In the genomic region with DNA sequence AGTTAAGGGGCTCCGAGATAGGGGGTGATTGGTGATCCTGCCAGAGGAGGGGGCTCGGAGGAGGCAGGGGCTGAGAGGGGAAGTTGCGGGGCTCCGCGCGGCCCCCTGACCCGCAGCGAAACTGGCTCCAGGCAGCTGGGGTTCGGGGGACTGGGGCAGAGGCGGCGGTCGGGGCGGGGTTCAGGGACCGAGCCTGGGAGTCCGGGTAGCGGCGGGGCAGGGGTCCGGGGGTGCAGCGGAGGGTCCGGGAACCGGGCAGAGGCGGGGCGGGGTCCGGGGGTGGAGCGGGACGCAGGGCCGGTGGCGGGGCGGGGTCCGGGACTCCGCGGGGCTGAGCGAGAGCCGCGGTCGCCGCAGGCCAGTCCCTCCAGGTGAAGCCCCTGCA, we compare ENCODE assay signal across 26 cellular contexts. TPM values are rescaled to one million over a fixed set of nuclear protein-coding genes. Genes with fewer than 3 reads are reported as not detected.
DNase-seq lines count a peak whose midpoint lies in the region; ATAC-seq, FAIRE-seq and TF ChIP-seq lines count a peak whose summit lies in the region.
"Had no signal": no experiment of that assay in that cellular context is flagged by ENCODE, and none has a peak within 500 bp of the region (broad histone marks: within the 10 kb centered on the region; RNA-seq: fewer than 3 reads in every experiment).

No MANE protein-coding gene starts in this region.

- H3K27me3 ChIP-seq in HepG2 (ENCODE audit: control insufficient read depth in 1 of 2, insufficient read depth in 2 of 2, low read length in 2 of 2) (peaks cover 0 to 4% of the 10 kb centered on the region in 2 experiments; a peak in 2 of 5 replicates), right lobe of liver (no peaks in the 10 kb centered on the region), dorsolateral prefrontal cortex (peaks cover 0 to 26% (median 10%) of the 10 kb centered on the region in 45 donors), neural cell (ENCODE audit: insufficient read depth, low read depth, low read length) (peaks cover 39% of the 10 kb centered on the region)

- BruUV-seq in HepG2 (replicated peaks; lab: Mats Ljungman, UMichigan) = no TSS peak

- H3F3A ChIP-seq in neural cell (ENCODE audit: insufficient read depth, low read length, poor library complexity, severe bottlenecking) = no peaks in the 10 kb centered on the region

- POLR2A ChIA-PET in HepG2 (lab: Yijun Ruan, JAX) = interaction anchor here (1.3 to 1.9 kb wide), 2 partner anchors 9 kb away, joined by 5 to 14 read pairs; no protein-coding TSS in a partner anchor

- 13% methylated on average over 7 of the region's 37 CpGs for WGBS in HepG2 (ENCODE audit: low lambda C conversion rate)
- WGBS in right lobe of liver (ENCODE audit: insufficient coverage, low coverage, low lambda C conversion rate, missing lambda C conversion rate) = 3% methylated on average over 5 of the region's 37 CpGs

- TF ChIP-seq POLR2A in HepG2 (IDR thresholded peaks at IDR 0.05; ENCODE audit: insufficient read depth in 1 of 2, low read depth in 2 of 2, low read length in 2 of 2) (no peak), right lobe of liver (IDR thresholded peaks at IDR 0.05) (no peak)

- DNase-seq in HepG2 (ENCODE audit: low spot score) (no peak), right lobe of liver (no peak), dorsolateral prefrontal cortex (no peak), medulla oblongata (ENCODE audit: extremely low spot score) (no peak), NOMO-1 treated with DMSO at 0.1 percent for 48 hours (lab: John Stamatoyannopoulos, UW; ENCODE audit: unreplicated experiment) (no peak)
- no peak for DNase-seq in activated CD4-positive, alpha-beta T cell treated with anti-CD3 and anti-CD28 coated beads, Interleukin-2, amount 50 U/mL, for 48 hours
- DNase-seq: activated CD4-positive, CD25-positive, alpha-beta regulatory T cell; activated gamma-delta T cell treated with Interleukin-2 at 50 U/mL for 16 hours; CD8-positive, alpha-beta T cell; foreskin keratinocyte; immature natural killer cell; MM.1S; NCI-H2029; NCI-H524; SHP77 treated with DMSO at 0.1 percent for 48 hours; stimulated activated CD4-positive, alpha-beta T cell treated with anti-CD3 and anti-CD28 coated beads, Interleukin-15, amount 100 ng/mL, for 24 hours; T-helper 17 cell had no signal

- intact Hi-C loops in HepG2 (cut with micrococcal nuclease; ENCODE audit: unreplicated experiment) = no loop called here
- intact Hi-C loops in right lobe of liver (cut with DNase I) = no loop called here
- intact Hi-C loops in dorsolateral prefrontal cortex (cut with DNase I) = no loop called here

- no peaks in the 10 kb centered on the region for H4K20me1 ChIP-seq in HepG2 (ENCODE audit: insufficient read depth, low read length)
- H4K20me1 ChIP-seq in neural cell (ENCODE audit: insufficient read depth) = no peaks in the 10 kb centered on the region

- H3K9ac ChIP-seq in HepG2 (ENCODE audit: insufficient read depth, low read depth, low read length) (peak overlapping the region; percentile 49; the same call in 1 of the 2 replicates), neural cell (ENCODE audit: low read length) (peak overlapping the region; percentile 9)

- peak overlapping the region; percentile 49 to 78 (median 55); a peak in 5 of 6 replicates for H3K4me3 ChIP-seq in HepG2 (replicated peaks in 1 of 3; ENCODE audit: insufficient read depth in 1 of 3, low read depth in 2 of 3, low read length in 3 of 3)
- no peak overlapping the region for H3K4me3 ChIP-seq in right lobe of liver
- peak overlapping the region in 40 of 59 donors; percentile 7 to 56 (median 32) for H3K4me3 ChIP-seq in dorsolateral prefrontal cortex
- H3K4me3 ChIP-seq in neural cell (ENCODE audit: low read length) = peak overlapping the region; percentile 47
- H3K4me3 ChIP-seq: lung had no signal

- H3K4me2 ChIP-seq in HepG2 (ENCODE audit: low read depth, low read length) (peak overlapping the region; percentile 90), neural cell (ENCODE audit: low read length) (no peak overlapping the region)

- TF ChIP-seq RAD21 in HepG2 (CRISPR knock-in tag; IDR thresholded peaks at IDR 0.05) (no peak), neural cell (conservative IDR thresholded peaks at IDR 0.05) (no peak)

- CTCF ChIA-PET in HepG2 (lab: Yijun Ruan, JAX; ENCODE audit: low intra/inter-chr PET ratio, low total read pairs) = no interaction called here

- H2AFZ ChIP-seq in HepG2 (ENCODE audit: low read length) = no peak overlapping the region
- no peak overlapping the region for H2AFZ ChIP-seq in neural cell (ENCODE audit: low read depth, low read length)

- no peak for TF ChIP-seq CTCF in HepG2 (CRISPR knock-in tag; IDR thresholded peaks at IDR 0.05)
- no peak for TF ChIP-seq CTCF in right lobe of liver (IDR thresholded peaks at IDR 0.05)
- no peak for TF ChIP-seq CTCF in dorsolateral prefrontal cortex (IDR thresholded peaks at IDR 0.05 in 54 of 56, conservative IDR thresholded peaks at IDR 0.05 in 2 of 56; ENCODE audit: low read depth in 1 of 56, partially characterized antibody in 56 of 56)
- TF ChIP-seq CTCF in neural cell (IDR thresholded peaks at IDR 0.05; ENCODE audit: poor library complexity, severe bottlenecking) = no peak

- in situ Hi-C loops in HepG2 (cut with HindIII; ENCODE audit: extremely low pct_ligation_motif_present, low pct_unique_long_range_greater_than_20kb) = no loop called here

- no peak for ATAC-seq in HepG2
- ATAC-seq in right lobe of liver = no peak
- no peak for ATAC-seq in HG03045 (IDR thresholded peaks at IDR 0.05; ENCODE audit: unreplicated experiment)
- ATAC-seq: CD8-positive, alpha-beta T cell; foreskin keratinocyte; naive thymus-derived CD4-positive, alpha-beta T cell; T-helper 17 cell had no signal

- H3K27ac ChIP-seq in HepG2 (ENCODE audit: extremely low read length, insufficient read depth, low read length) (no peak overlapping the region), right lobe of liver (no peak overlapping the region), dorsolateral prefrontal cortex (peak overlapping the region in 7 of 59 donors; percentile 8 to 44 (median 32)), neural cell (ENCODE audit: low read length) (no peak overlapping the region)
- H3K27ac ChIP-seq: foreskin keratinocyte had no signal

- H3K36me3 ChIP-seq in HepG2 (replicated peaks in 1 of 2; ENCODE audit: control insufficient read depth in 1 of 2, insufficient read depth in 2 of 2, low read length in 2 of 2) (no peaks in the 10 kb centered on the region), right lobe of liver (no peaks in the 10 kb centered on the region), neural cell (ENCODE audit: insufficient read depth, low read length) (no peaks in the 10 kb centered on the region)

- no peaks in the 10 kb centered on the region for H3K9me2 ChIP-seq in neural cell (ENCODE audit: insufficient read depth, low read length)

- no peaks in the 10 kb centered on the region for H3K79me2 ChIP-seq in HepG2 (ENCODE audit: insufficient read depth, low read length)
- H3K79me2 ChIP-seq in neural cell (replicated peaks; ENCODE audit: insufficient read depth, low read length) = no peaks in the 10 kb centered on the region

- peaks cover 44% of the 10 kb centered on the region for H3K4me1 ChIP-seq in HepG2 (ENCODE audit: insufficient read depth, low read length)
- H3K4me1 ChIP-seq in right lobe of liver = no peaks in the 10 kb centered on the region
- H3K4me1 ChIP-seq: foreskin keratinocyte had no signal

- TF ChIP-seq EP300 in HepG2 (IDR thresholded peaks at IDR 0.05; ENCODE audit: low read depth in 2 of 2, low read length in 2 of 2) (no peak), HepG2 (CRISPR knock-in tag; IDR thresholded peaks at IDR 0.05; ENCODE audit: borderline replicate concordance) (no peak), neural cell (conservative IDR thresholded peaks at IDR 0.05; ENCODE audit: poor library complexity, severe bottlenecking) (no peak)

- FAIRE-seq in HepG2 (lab: Jason Lieb, UNC) = no peak
- FAIRE-seq: HTR-8/SVneo had no signal

- H3K9me3 ChIP-seq in HepG2 (ENCODE audit: low read length) = no peaks in the 10 kb centered on the region
- no peaks in the 10 kb centered on the region for H3K9me3 ChIP-seq in right lobe of liver
- no peaks in the 10 kb centered on the region for H3K9me3 ChIP-seq in neural cell (ENCODE audit: low read length)

RNA-seq across cellular contexts. Expression of a gene that starts 1.2 kb away (rescaled TPM):
- total RNA-seq in HepG2 (2016; rRNA removed; fragmentation: Illumina TruSeq; extraction: Trizol) (0.21 and 0.33 TPM in 2 replicates), right lobe of liver (under 1 TPM; 0.11 to 0.69 (median 0.31) TPM), dorsolateral prefrontal cortex (10 to 100 TPM in 8 of 120 experiments, 1 to 10 TPM in 112; 3.0 to 15.5 (median 6.7) TPM)
- total RNA-seq in HepG2 (2016; cell fraction: cytosol; rRNA removed; fragmentation: Illumina TruSeq; extraction: Trizol; ENCODE audit: low read depth) = 0.30 and 0.44 TPM in 2 replicates
- 0.30 TPM in 1 of 2 replicates, not detected in the other for total RNA-seq in HepG2 (2016; cell fraction: insoluble cytoplasmic fraction; rRNA removed; fragmentation: Illumina TruSeq; extraction: Trizol)
- 0.37 and 0.45 TPM in 2 replicates for total RNA-seq in HepG2 (2016; cell fraction: membrane; rRNA removed; fragmentation: Illumina TruSeq; extraction: Trizol)
- total RNA-seq in HepG2 (2016; cell fraction: nucleus; rRNA removed; fragmentation: Illumina TruSeq; extraction: Trizol) = 0.22 TPM in 1 of 2 replicates, not detected in the other
- polyA plus RNA-seq in HepG2 (2011; rRNA removed) (0.29 and 0.39 TPM in 2 replicates), neural cell (0.22 and 1.0 TPM in 2 replicates)
- 0.42 and 0.60 TPM in 2 replicates for polyA plus RNA-seq in HepG2 (2011; cell fraction: cytosol; rRNA removed)
- 1.9 and 2.3 TPM in 2 replicates for polyA plus RNA-seq in HepG2 (2011; cell fraction: nucleus; rRNA removed)
- 1.7 and 2.3 TPM in 2 replicates for polyA plus RNA-seq in HepG2 (2012)
- 0.62 and 0.89 TPM in 2 replicates for polyA plus RNA-seq in HepG2 (2016; cell fraction: cytosol; fragmentation: Illumina TruSeq; extraction: Trizol; ENCODE audit: low read depth)
- polyA plus RNA-seq in HepG2 (2016; cell fraction: insoluble cytoplasmic fraction; fragmentation: Illumina TruSeq; extraction: Trizol; ENCODE audit: low read depth) = 0.33 and 0.51 TPM in 2 replicates
- 0.74 and 0.99 TPM in 2 replicates for polyA plus RNA-seq in HepG2 (2016; cell fraction: membrane; fragmentation: Illumina TruSeq; extraction: Trizol; ENCODE audit: low read depth)
- polyA plus RNA-seq in HepG2 (2016; cell fraction: nucleus; fragmentation: Illumina TruSeq; extraction: Trizol; ENCODE audit: insufficient read depth, low read depth) = 0.89 and 1.4 TPM in 2 replicates
- 1.1 TPM in 1 of 2 replicates, not detected in the other for polyA minus RNA-seq in HepG2 (2011; rRNA and poly(A)+ RNA removed; ENCODE audit: low replicate concordance)
- 0.62 and 0.89 TPM in 2 replicates for polyA minus RNA-seq in HepG2 (2011; cell fraction: cytosol; rRNA and poly(A)+ RNA removed)
- polyA minus RNA-seq in HepG2 (2011; cell fraction: nucleus; rRNA and poly(A)+ RNA removed) = 0.26 and 0.75 TPM in 2 replicates
- 0.46 and 1.2 TPM in 2 replicates for polyA minus RNA-seq in neural cell
- total RNA-seq: Daoy had no signal
- polyA plus RNA-seq: AG04450 had no signal

RNA-seq across cellular contexts. Expression of a gene that starts 9.8 kb away (rescaled TPM):
- 4.2 and 6.2 TPM in 2 replicates for total RNA-seq in HepG2 (2016; rRNA removed; fragmentation: Illumina TruSeq; extraction: Trizol)
- total RNA-seq in HepG2 (2016; cell fraction: cytosol; rRNA removed; fragmentation: Illumina TruSeq; extraction: Trizol; ENCODE audit: low read depth) = 4.1 and 5.0 TPM in 2 replicates
- total RNA-seq in HepG2 (2016; cell fraction: insoluble cytoplasmic fraction; rRNA removed; fragmentation: Illumina TruSeq; extraction: Trizol) = 3.9 and 5.0 TPM in 2 replicates
- 4.2 and 4.9 TPM in 2 replicates for total RNA-seq in HepG2 (2016; cell fraction: membrane; rRNA removed; fragmentation: Illumina TruSeq; extraction: Trizol)
- 2.4 and 3.4 TPM in 2 replicates for total RNA-seq in HepG2 (2016; cell fraction: nucleus; rRNA removed; fragmentation: Illumina TruSeq; extraction: Trizol)
- 1.1 and 2.0 TPM in 2 replicates for polyA plus RNA-seq in HepG2 (2011; rRNA removed)
- polyA plus RNA-seq in HepG2 (2011; cell fraction: cytosol; rRNA removed) = 1.7 and 4.3 TPM in 2 replicates
- 3.3 and 3.7 TPM in 2 replicates for polyA plus RNA-seq in HepG2 (2011; cell fraction: nucleus; rRNA removed)
- 1.0 and 2.2 TPM in 2 replicates for polyA plus RNA-seq in HepG2 (2012)
- polyA plus RNA-seq in HepG2 (2016; cell fraction: cytosol; fragmentation: Illumina TruSeq; extraction: Trizol; ENCODE audit: low read depth) = 2.0 and 2.2 TPM in 2 replicates
- 3.3 and 4.8 TPM in 2 replicates for polyA plus RNA-seq in HepG2 (2016; cell fraction: insoluble cytoplasmic fraction; fragmentation: Illumina TruSeq; extraction: Trizol; ENCODE audit: low read depth)
- 2.0 and 2.2 TPM in 2 replicates for polyA plus RNA-seq in HepG2 (2016; cell fraction: membrane; fragmentation: Illumina TruSeq; extraction: Trizol; ENCODE audit: low read depth)
- 3.1 and 4.1 TPM in 2 replicates for polyA plus RNA-seq in HepG2 (2016; cell fraction: nucleus; fragmentation: Illumina TruSeq; extraction: Trizol; ENCODE audit: insufficient read depth, low read depth)
- 2.3 and 2.8 TPM in 2 replicates for polyA minus RNA-seq in HepG2 (2011; rRNA and poly(A)+ RNA removed; ENCODE audit: low replicate concordance)
- 1.4 and 1.8 TPM in 2 replicates for polyA minus RNA-seq in HepG2 (2011; cell fraction: cytosol; rRNA and poly(A)+ RNA removed)
- 2.1 and 2.3 TPM in 2 replicates for polyA minus RNA-seq in HepG2 (2011; cell fraction: nucleus; rRNA and poly(A)+ RNA removed)
- total RNA-seq in right lobe of liver = 10 to 100 TPM in 3 of 6 experiments, 1 to 10 TPM in 3; 8.2 to 42.2 (median 10.3) TPM
- 10 to 100 TPM; 13.7 to 35.3 (median 21.6) TPM for total RNA-seq in dorsolateral prefrontal cortex
- polyA plus RNA-seq in neural cell = 79.6 and 83.2 TPM in 2 replicates
- 41.0 and 47.5 TPM in 2 replicates for polyA minus RNA-seq in neural cell

RNA-seq across cellular contexts. Expression of a gene that starts 34.1 kb away (rescaled TPM):
- 119 and 138 TPM in 2 replicates for total RNA-seq in HepG2 (2016; rRNA removed; fragmentation: Illumina TruSeq; extraction: Trizol)
- total RNA-seq in HepG2 (2016; cell fraction: cytosol; rRNA removed; fragmentation: Illumina TruSeq; extraction: Trizol; ENCODE audit: low read depth) = 181 and 194 TPM in 2 replicates
- 104 and 144 TPM in 2 replicates for total RNA-seq in HepG2 (2016; cell fraction: insoluble cytoplasmic fraction; rRNA removed; fragmentation: Illumina TruSeq; extraction: Trizol)
- 198 and 240 TPM in 2 replicates for total RNA-seq in HepG2 (2016; cell fraction: membrane; rRNA removed; fragmentation: Illumina TruSeq; extraction: Trizol)
- total RNA-seq in HepG2 (2016; cell fraction: nucleus; rRNA removed; fragmentation: Illumina TruSeq; extraction: Trizol) = 59.6 and 65.5 TPM in 2 replicates
- 140 and 150 TPM in 2 replicates for polyA plus RNA-seq in HepG2 (2011; rRNA removed)
- polyA plus RNA-seq in HepG2 (2011; cell fraction: cytosol; rRNA removed) = 102 and 147 TPM in 2 replicates
- polyA plus RNA-seq in HepG2 (2011; cell fraction: nucleus; rRNA removed) = 121 and 122 TPM in 2 replicates
- 90.8 and 101 TPM in 2 replicates for polyA plus RNA-seq in HepG2 (2012)
- 157 and 191 TPM in 2 replicates for polyA plus RNA-seq in HepG2 (2016; cell fraction: cytosol; fragmentation: Illumina TruSeq; extraction: Trizol; ENCODE audit: low read depth)
- 118 and 140 TPM in 2 replicates for polyA plus RNA-seq in HepG2 (2016; cell fraction: insoluble cytoplasmic fraction; fragmentation: Illumina TruSeq; extraction: Trizol; ENCODE audit: low read depth)
- 153 and 184 TPM in 2 replicates for polyA plus RNA-seq in HepG2 (2016; cell fraction: membrane; fragmentation: Illumina TruSeq; extraction: Trizol; ENCODE audit: low read depth)
- polyA plus RNA-seq in HepG2 (2016; cell fraction: nucleus; fragmentation: Illumina TruSeq; extraction: Trizol; ENCODE audit: insufficient read depth, low read depth) = 130 and 138 TPM in 2 replicates
- polyA minus RNA-seq in HepG2 (2011; rRNA and poly(A)+ RNA removed; ENCODE audit: low replicate concordance) = 60.5 and 88.3 TPM in 2 replicates
- polyA minus RNA-seq in HepG2 (2011; cell fraction: cytosol; rRNA and poly(A)+ RNA removed) = 42.1 and 46.2 TPM in 2 replicates
- 19.1 and 22.1 TPM in 2 replicates for polyA minus RNA-seq in HepG2 (2011; cell fraction: nucleus; rRNA and poly(A)+ RNA removed)
- 10 to 100 TPM; 44.8 to 81.8 (median 49.5) TPM for total RNA-seq in right lobe of liver
- 10 to 100 TPM; 53.7 to 98.3 (median 68.0) TPM for total RNA-seq in dorsolateral prefrontal cortex
- polyA plus RNA-seq in neural cell = 155 and 172 TPM in 2 replicates
- 55.0 and 68.7 TPM in 2 replicates for polyA minus RNA-seq in neural cell

RNA-seq across cellular contexts. Expression of a gene that starts 36.6 kb away (rescaled TPM):
- total RNA-seq in HepG2 (2016; rRNA removed; fragmentation: Illumina TruSeq; extraction: Trizol) (4.8 and 9.0 TPM in 2 replicates), right lobe of liver (10 to 100 TPM; 48.4 to 69.9 (median 59.1) TPM), dorsolateral prefrontal cortex (100 to 1,000 TPM in 9 of 120 experiments, 10 to 100 TPM in 111; 47.4 to 116 (median 75.5) TPM)
- total RNA-seq in HepG2 (2016; cell fraction: cytosol; rRNA removed; fragmentation: Illumina TruSeq; extraction: Trizol; ENCODE audit: low read depth) = 11.0 and 12.0 TPM in 2 replicates
- total RNA-seq in HepG2 (2016; cell fraction: insoluble cytoplasmic fraction; rRNA removed; fragmentation: Illumina TruSeq; extraction: Trizol) = 3.9 and 8.8 TPM in 2 replicates
- total RNA-seq in HepG2 (2016; cell fraction: membrane; rRNA removed; fragmentation: Illumina TruSeq; extraction: Trizol) = 12.6 and 14.2 TPM in 2 replicates
- 7.1 and 9.7 TPM in 2 replicates for total RNA-seq in HepG2 (2016; cell fraction: nucleus; rRNA removed; fragmentation: Illumina TruSeq; extraction: Trizol)
- polyA plus RNA-seq in HepG2 (2011; rRNA removed) (18.3 and 35.8 TPM in 2 replicates), neural cell (75.8 and 81.2 TPM in 2 replicates)
- 12.4 and 18.0 TPM in 2 replicates for polyA plus RNA-seq in HepG2 (2011; cell fraction: cytosol; rRNA removed)
- polyA plus RNA-seq in HepG2 (2011; cell fraction: nucleus; rRNA removed) = 247 and 276 TPM in 2 replicates
- polyA plus RNA-seq in HepG2 (2012) = 21.5 and 36.3 TPM in 2 replicates
- polyA plus RNA-seq in HepG2 (2016; cell fraction: cytosol; fragmentation: Illumina TruSeq; extraction: Trizol; ENCODE audit: low read depth) = 11.4 and 12.5 TPM in 2 replicates
- polyA plus RNA-seq in HepG2 (2016; cell fraction: insoluble cytoplasmic fraction; fragmentation: Illumina TruSeq; extraction: Trizol; ENCODE audit: low read depth) = 4.7 and 5.3 TPM in 2 replicates
- 13.0 and 14.2 TPM in 2 replicates for polyA plus RNA-seq in HepG2 (2016; cell fraction: membrane; fragmentation: Illumina TruSeq; extraction: Trizol; ENCODE audit: low read depth)
- polyA plus RNA-seq in HepG2 (2016; cell fraction: nucleus; fragmentation: Illumina TruSeq; extraction: Trizol; ENCODE audit: insufficient read depth, low read depth) = 30.5 and 30.9 TPM in 2 replicates
- polyA minus RNA-seq in HepG2 (2011; rRNA and poly(A)+ RNA removed; ENCODE audit: low replicate concordance) = 39.0 TPM in 1 of 2 replicates, not detected in the other
- polyA minus RNA-seq in HepG2 (2011; cell fraction: cytosol; rRNA and poly(A)+ RNA removed) = 11.5 and 24.1 TPM in 2 replicates
- 14.5 and 16.0 TPM in 2 replicates for polyA minus RNA-seq in HepG2 (2011; cell fraction: nucleus; rRNA and poly(A)+ RNA removed)
- 22.7 and 26.1 TPM in 2 replicates for polyA minus RNA-seq in neural cell
- total RNA-seq: T-helper 17 cell had no signal
- polyA plus RNA-seq: immature natural killer cell; naive thymus-derived CD4-positive, alpha-beta T cell had no signal

RNA-seq across cellular contexts. Expression of a gene that starts 46.4 kb away (rescaled TPM):
- total RNA-seq in HepG2 (2016; rRNA removed; fragmentation: Illumina TruSeq; extraction: Trizol) (not detected in 2 replicates), right lobe of liver (under 1 TPM in 3 of 6 experiments, not detected in 3; 0.59 to 0.95 (median 0.74) TPM), dorsolateral prefrontal cortex (1 to 10 TPM in 36 of 120 experiments, under 1 TPM in 46, not detected in 38; 0.43 to 5.3 (median 0.94) TPM)
- not detected in 2 replicates for total RNA-seq in HepG2 (2016; cell fraction: cytosol; rRNA removed; fragmentation: Illumina TruSeq; extraction: Trizol; ENCODE audit: low read depth)
- total RNA-seq in HepG2 (2016; cell fraction: insoluble cytoplasmic fraction; rRNA removed; fragmentation: Illumina TruSeq; extraction: Trizol) = not detected in 2 replicates
- total RNA-seq in HepG2 (2016; cell fraction: membrane; rRNA removed; fragmentation: Illumina TruSeq; extraction: Trizol) = not detected in 2 replicates
- not detected in 2 replicates for total RNA-seq in HepG2 (2016; cell fraction: nucleus; rRNA removed; fragmentation: Illumina TruSeq; extraction: Trizol)
- polyA plus RNA-seq in HepG2 (2011; rRNA removed) (0.07 TPM in 1 of 2 replicates, not detected in the other), neural cell (0.38 and 0.72 TPM in 2 replicates)
- polyA plus RNA-seq in HepG2 (2011; cell fraction: cytosol; rRNA removed) = 0.13 TPM in 1 of 2 replicates, not detected in the other
- polyA plus RNA-seq in HepG2 (2011; cell fraction: nucleus; rRNA removed) = 0.50 and 0.71 TPM in 2 replicates
- polyA plus RNA-seq in HepG2 (2012) = 0.16 TPM in 1 of 2 replicates, not detected in the other
- not detected in 2 replicates for polyA plus RNA-seq in HepG2 (2016; cell fraction: cytosol; fragmentation: Illumina TruSeq; extraction: Trizol; ENCODE audit: low read depth)
- polyA plus RNA-seq in HepG2 (2016; cell fraction: insoluble cytoplasmic fraction; fragmentation: Illumina TruSeq; extraction: Trizol; ENCODE audit: low read depth) = not detected in 2 replicates
- not detected in 2 replicates for polyA plus RNA-seq in HepG2 (2016; cell fraction: membrane; fragmentation: Illumina TruSeq; extraction: Trizol; ENCODE audit: low read depth)
- polyA plus RNA-seq in HepG2 (2016; cell fraction: nucleus; fragmentation: Illumina TruSeq; extraction: Trizol; ENCODE audit: insufficient read depth, low read depth) = not detected in 2 replicates
- not detected in 2 replicates for polyA minus RNA-seq in HepG2 (2011; rRNA and poly(A)+ RNA removed; ENCODE audit: low replicate concordance)
- polyA minus RNA-seq in HepG2 (2011; cell fraction: cytosol; rRNA and poly(A)+ RNA removed) = not detected in 2 replicates
- polyA minus RNA-seq in HepG2 (2011; cell fraction: nucleus; rRNA and poly(A)+ RNA removed) = not detected in 2 replicates
- not detected in 2 replicates for polyA minus RNA-seq in neural cell
- total RNA-seq: chondrocyte, foreskin keratinocyte, pulmonary artery endothelial cell had no signal
- polyA plus RNA-seq: AG04450 had no signal

Comparison
In these comparisons a context has a peak if more than half of its experiments do, and no peak if none do; other contexts are left out.
1. H3K4me3 ChIP-seq: peak in HepG2 (3 of 3), dorsolateral prefrontal cortex (40 of 59) and neural cell (single experiment); none in right lobe of liver (0 of 3).